In the genomic region with DNA sequence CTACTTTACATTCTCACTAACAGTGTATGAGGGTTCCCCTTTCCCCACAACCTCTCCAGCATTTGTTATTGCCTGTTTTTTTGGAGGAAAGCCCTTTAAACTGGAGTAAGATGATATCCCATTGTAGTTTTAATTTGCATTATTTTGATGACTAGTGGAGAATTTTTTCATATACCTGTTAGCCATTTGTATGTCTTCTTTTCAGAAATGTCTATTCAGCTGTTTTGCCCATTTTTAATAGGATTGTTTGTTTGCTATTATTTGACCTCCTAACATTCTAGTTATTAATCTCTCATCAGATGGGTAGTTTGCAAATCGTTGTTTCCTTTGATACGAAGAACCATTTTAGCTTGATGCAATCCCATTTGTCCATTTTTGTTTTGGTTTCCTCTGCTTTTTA, we compare ENCODE assay signal across 25 cellular contexts.
"Had no signal": no experiment of that assay in that cellular context is flagged by ENCODE, and none has a peak within 500 bp of the region (broad histone marks: within the 10 kb centered on the region; RNA-seq: fewer than 3 reads in every experiment).

No MANE protein-coding gene starts in this region.

- H3K4me3 ChIP-seq: colonic mucosa, esophagus squamous epithelium, gastrocnemius medialis, heart right ventricle, left lung, lower lobe of right lung, mucosa of descending colon had no signal

- H3K9me3 ChIP-seq: colonic mucosa, esophagus squamous epithelium, mucosa of descending colon had no signal

- DNase-seq: colonic mucosa; cortex of kidney; effector CD8-positive, alpha-beta T cell; effector memory CD8-positive, alpha-beta T cell; endodermal cell; erythroblast; esophagus squamous epithelium; foreskin fibroblast; foreskin melanocyte; gastrocnemius medialis; glutamatergic neuron; head of caudate nucleus; heart right ventricle; hippocampal formation; left cardiac atrium; left lung; left ventricle myocardium superior; lower lobe of right lung; mesenchymal stem cell; mucosa of descending colon had no signal

- FAIRE-seq: endometrium, islet of Langerhans, keratinocyte had no signal

- H3K36me3 ChIP-seq: colonic mucosa, esophagus squamous epithelium, gastrocnemius medialis, heart right ventricle, left lung, lower lobe of right lung had no signal

- H3K27me3 ChIP-seq: colonic mucosa, esophagus squamous epithelium, gastrocnemius medialis, heart right ventricle, left lung had no signal

- ATAC-seq: effector memory CD8-positive, alpha-beta T cell; esophagus mucosa; gastrocnemius medialis; heart right ventricle; left cardiac atrium; left lung; left ventricle myocardium superior; lower lobe of right lung; mucosa of descending colon had no signal

- H3K27ac ChIP-seq: colonic mucosa, epithelial cell of prostate, esophagus squamous epithelium, gastrocnemius medialis, heart right ventricle, left lung, lower lobe of right lung had no signal

- H3K4me1 ChIP-seq: colonic mucosa, left lung had no signal
